1 cellular context compared by ENCODE assay signal in genomic region chr10:129954916-129955315, GRCh38.
TF ChIP-seq lines count a peak whose summit lies in the region.

No MANE protein-coding gene starts in this region.

TF ChIP-seq in A549, 52 proteins besides CTCF, POLR2A, EP300 and RAD21 (continued from another document):
- TF ChIP-seq ESRRA (IDR thresholded peaks at IDR 0.05; ENCODE audit: borderline replicate concordance, low read length) (no peak), POLR2AphosphoS2 (conservative IDR thresholded peaks at IDR 0.05; ENCODE audit: low read length) (no peak), BHLHE40 (IDR thresholded peaks at IDR 0.05; ENCODE audit: low read depth, low read length) (no peak)
